ENCODE assay signal across 25 cellular contexts in the genomic region with DNA sequence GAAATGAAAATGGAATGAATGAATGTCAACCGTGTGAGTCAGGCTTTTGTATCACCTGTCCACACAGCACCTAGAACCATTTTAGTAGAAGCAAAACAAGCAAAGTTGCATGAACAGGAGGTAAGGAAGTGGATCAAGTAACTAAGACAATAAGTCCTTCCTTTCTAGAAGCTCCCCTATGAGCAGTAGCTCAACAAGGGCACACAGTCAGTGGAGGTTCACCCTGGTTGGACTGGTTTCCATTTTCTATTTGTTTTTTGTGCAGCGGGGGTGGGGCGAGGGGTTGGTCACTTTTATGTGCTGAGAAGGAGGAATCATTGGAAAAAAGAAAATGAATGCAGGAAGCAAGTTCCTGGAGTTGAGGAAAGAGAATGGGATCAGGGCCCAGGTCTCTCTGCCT. TPM values are rescaled to one million over a fixed set of nuclear protein-coding genes. Genes with fewer than 3 reads are reported as not detected.
DNase-seq lines count a peak whose midpoint lies in the region; ATAC-seq, FAIRE-seq and TF ChIP-seq lines count a peak whose summit lies in the region.
"Had no signal": no experiment of that assay in that cellular context is flagged by ENCODE, and none has a peak within 500 bp of the region (broad histone marks: within the 10 kb centered on the region; RNA-seq: fewer than 3 reads in every experiment).

No MANE protein-coding gene starts in this region.

- H3K9me1 ChIP-seq in endothelial cell of umbilical vein (replicated peaks; ENCODE audit: control insufficient read depth, extremely low read depth, insufficient read depth, low read length), result no peaks in the 10 kb centered on the region

- H3K27me3 ChIP-seq in GM23338 (ENCODE audit: insufficient read depth) (no peaks in the 10 kb centered on the region), PC-9 (ENCODE audit: insufficient read depth, low read depth) (no peaks in the 10 kb centered on the region), endothelial cell of umbilical vein (ENCODE audit: control insufficient read depth in 2 of 2, insufficient read depth in 2 of 2, low read length in 2 of 2) (no peaks in the 10 kb centered on the region), neural progenitor cell (no peaks in the 10 kb centered on the region)
- H3K27me3 ChIP-seq: ascending aorta, suprapubic skin had no signal

- H4K20me1 ChIP-seq in GM23338 (replicated peaks; ENCODE audit: insufficient read depth), result no peaks in the 10 kb centered on the region
- H4K20me1 ChIP-seq in PC-9 (ENCODE audit: insufficient read depth), result no peaks in the 10 kb centered on the region; the same call in 1 of the 2 replicates
- H4K20me1 ChIP-seq in endothelial cell of umbilical vein (replicated peaks; ENCODE audit: control insufficient read depth, extremely low read depth, insufficient read depth, low read length), result no peaks in the 10 kb centered on the region
- H4K20me1 ChIP-seq in neural progenitor cell (ENCODE audit: low read depth), result peaks cover 6% of the 10 kb centered on the region

- H3F3A ChIP-seq in GM23338 (replicated peaks; ENCODE audit: low read depth), result 0 out of 2 replicates have a peak, but pooled peaks cover 1% of the 10 kb centered on the region
- no peaks in the 10 kb centered on the region for H3F3A ChIP-seq in PC-9 (ENCODE audit: insufficient read depth, low read depth)
- H3F3A ChIP-seq in neural progenitor cell (ENCODE audit: low read depth), result no peaks in the 10 kb centered on the region

- intact Hi-C loops in PC-9 (cut with micrococcal nuclease; ENCODE audit: unreplicated experiment), result no loop called here
- intact Hi-C loops in endothelial cell of umbilical vein (cut with micrococcal nuclease), result no loop called here

- H3K36me3 Mint-ChIP-seq in GM23338 (ENCODE audit: low read depth) (no peaks in the 10 kb centered on the region; the same call in 2 of the 3 replicates), neural progenitor cell (peaks cover 3% of the 10 kb centered on the region)
- H3K36me3 Mint-ChIP-seq: natural killer cell treated with Interleukin-12 subunit alpha and Interleukin-12 subunit beta and Interleukin-15 and Interleukin-18, amount 100 ng/mL, for 72 hours had no signal

- H3K9me2 ChIP-seq in GM23338 (ENCODE audit: insufficient read depth), result peaks cover 6% of the 10 kb centered on the region; the same call in 1 of the 2 replicates
- no peaks in the 10 kb centered on the region for H3K9me2 ChIP-seq in PC-9 (ENCODE audit: insufficient read depth)

- H3K9me3 Mint-ChIP-seq in GM23338 (no peaks in the 10 kb centered on the region; the same call in 2 of the 3 replicates), neural progenitor cell (peaks cover 4% of the 10 kb centered on the region)

- H3K4me2 ChIP-seq in GM23338 (0 out of 2 replicates have a peak overlapping the region, but pooled peaks have one; percentile 29), PC-9 (no peak overlapping the region), endothelial cell of umbilical vein (ENCODE audit: insufficient read depth, low read length) (no peak overlapping the region), neural progenitor cell (no peak overlapping the region)

- POLR2A ChIA-PET in PC-9 (lab: Charles Lee; ENCODE audit: unreplicated experiment), result no interaction called here
- POLR2A ChIA-PET in endothelial cell of umbilical vein (lab: Charles Lee), result no interaction called here

- H3K27ac ChIP-seq in GM23338 (ENCODE audit: low read depth) (peak overlapping the region; percentile 1), PC-9 (no peak overlapping the region), endothelial cell of umbilical vein (ENCODE audit: insufficient read depth, low read depth, low read length) (no peak overlapping the region), neural progenitor cell (no peak overlapping the region)
- H3K27ac ChIP-seq: ascending aorta, parathyroid adenoma, suprapubic skin had no signal

- H3K27me3 Mint-ChIP-seq in GM23338 (ENCODE audit: insufficient read depth, low read depth, poor library complexity) (peaks cover 7% of the 10 kb centered on the region), neural progenitor cell (ENCODE audit: insufficient read depth, low read depth) (peaks cover 10% of the 10 kb centered on the region)

- dilution Hi-C loops in endothelial cell of umbilical vein (cut with MboI; ENCODE audit: extremely low pct_ligation_motif_present, low sequenced_read_pairs), result no loop called here

- DNase-seq in GM23338 (ENCODE audit: low spot score) (no peak), PC-9 (peak; percentile 43 to 64), endothelial cell of umbilical vein (ENCODE audit: low read depth, low spot score) (peak; percentile 55), neural progenitor cell (ENCODE audit: low spot score) (no peak), AG08396 (ENCODE audit: low spot score) (no peak), foreskin fibroblast (no peak), mucosa of gallbladder (ENCODE audit: low spot score) (no peak)
- no peak for DNase-seq in activated CD4-positive, alpha-beta T cell treated with anti-CD3 and anti-CD28 coated beads for 1 hour
- DNase-seq: activated CD8-positive, alpha-beta T cell treated with anti-CD3 and anti-CD28 coated beads, Interleukin-2, amount 10 ng/mL, durations not matched to agents 7 days and 5 days; activated naive CD8-positive, alpha-beta T cell treated with anti-CD3 and anti-CD28 coated beads for 36 hours; activated T-cell treated with anti-CD3 and anti-CD28 coated beads for 4 hours; central memory CD4-positive, alpha-beta T cell; midbrain; NCI-H526; right cardiac atrium; SHP77 treated with DMSO at 0.1 percent for 48 hours; stimulated activated CD4-positive, alpha-beta T cell treated with anti-CD3 and anti-CD28 coated beads, Interleukin-2, amount 100 ng/mL, for 48 hours had no signal

- no peak overlapping the region for H3K4me3 ChIP-seq in GM23338
- H3K4me3 ChIP-seq in PC-9, result no peak overlapping the region
- H3K4me3 ChIP-seq in endothelial cell of umbilical vein (replicated peaks in 1 of 3; ENCODE audit: insufficient read depth in 1 of 3, low read depth in 1 of 3, low read length in 3 of 3), result no peak overlapping the region
- H3K4me3 ChIP-seq in neural progenitor cell, result no peak overlapping the region
- H3K4me3 ChIP-seq in foreskin fibroblast (ENCODE audit: low read depth in 1 of 2, low read length in 2 of 2), result no peak overlapping the region
- H3K4me3 ChIP-seq: ascending aorta, suprapubic skin had no signal

- H2AFZ ChIP-seq in GM23338 (peak overlapping the region; percentile 88), PC-9 (no peak overlapping the region), endothelial cell of umbilical vein (ENCODE audit: low read depth, low read length) (peak overlapping the region; percentile 48), neural progenitor cell (replicated peaks) (peak overlapping the region; percentile 69)
- H2AFZ ChIP-seq: parathyroid adenoma had no signal

- peaks cover 7% of the 10 kb centered on the region for H3K79me2 ChIP-seq in GM23338 (replicated peaks; ENCODE audit: insufficient read depth)
- peaks cover 9% of the 10 kb centered on the region for H3K79me2 ChIP-seq in PC-9 (ENCODE audit: low read depth)
- peaks cover 6% of the 10 kb centered on the region for H3K79me2 ChIP-seq in endothelial cell of umbilical vein (ENCODE audit: control insufficient read depth, insufficient read depth, low read length)
- peaks cover 8% of the 10 kb centered on the region for H3K79me2 ChIP-seq in neural progenitor cell (ENCODE audit: low read depth)

- H3K4me1 Mint-ChIP-seq in GM23338 (peaks cover 35% of the 10 kb centered on the region), neural progenitor cell (peaks cover 12% of the 10 kb centered on the region)

- ATAC-seq in GM23338, result no peak
- ATAC-seq: activated CD8-positive, alpha-beta T cell treated with anti-CD3 and anti-CD28 coated beads, Interleukin-2, amount 10 ng/mL, durations not matched to agents 7 days and 5 days; natural killer cell treated with Interleukin-12 subunit alpha and Interleukin-12 subunit beta and Interleukin-15 and Interleukin-18, amount 100 ng/mL, for 72 hours; Panc1; right cardiac atrium had no signal

- H3K9me3 ChIP-seq in PC-9 (ENCODE audit: insufficient read depth, low read depth) (no peaks in the 10 kb centered on the region), endothelial cell of umbilical vein (replicated peaks; ENCODE audit: control insufficient read depth, insufficient read depth, low read length) (no peaks in the 10 kb centered on the region), neural progenitor cell (ENCODE audit: low read depth) (no peaks in the 10 kb centered on the region)
- H3K9me3 ChIP-seq: ascending aorta, suprapubic skin had no signal

- H3K4me1 ChIP-seq in GM23338 (ENCODE audit: insufficient read depth), result peaks cover 35% of the 10 kb centered on the region
- peaks cover 32% of the 10 kb centered on the region for H3K4me1 ChIP-seq in PC-9 (replicated peaks; ENCODE audit: insufficient read depth)
- H3K4me1 ChIP-seq in endothelial cell of umbilical vein (ENCODE audit: control insufficient read depth, extremely low read depth, insufficient read depth, low read length), result peaks cover 9% of the 10 kb centered on the region
- H3K4me1 ChIP-seq in neural progenitor cell, result peaks cover under 1% of the 10 kb centered on the region

- H3K4me3 Mint-ChIP-seq in GM23338 (no peak overlapping the region; the same call in 2 of the 3 replicates), neural progenitor cell (no peak overlapping the region)
- H3K4me3 Mint-ChIP-seq: activated CD8-positive, alpha-beta T cell treated with anti-CD3 and anti-CD28 coated beads, Interleukin-2, amount 10 ng/mL, durations not matched to agents 7 days and 5 days; activated naive CD8-positive, alpha-beta T cell treated with anti-CD3 and anti-CD28 coated beads for 36 hours; CD14-positive monocyte; natural killer cell treated with Interleukin-12 subunit alpha and Interleukin-12 subunit beta and Interleukin-15 and Interleukin-18, amount 100 ng/mL, for 72 hours had no signal

- no peak for FAIRE-seq in endothelial cell of umbilical vein (lab: Jason Lieb, UNC)
- FAIRE-seq: keratinocyte, urothelium cell line had no signal

- TF ChIP-seq POLR2A in endothelial cell of umbilical vein (IDR thresholded peaks at IDR 0.05; ENCODE audit: low read depth, low read length), result no peak

- H3K9ac ChIP-seq in endothelial cell of umbilical vein (replicated peaks; ENCODE audit: extremely low read depth, insufficient read depth, low read length) (no peak overlapping the region), neural progenitor cell (no peak overlapping the region)
- H3K9ac ChIP-seq: parathyroid adenoma had no signal

- BruUV-seq in PC-9 (replicated peaks; lab: Mats Ljungman, UMichigan) (no TSS peak), endothelial cell of umbilical vein (replicated peaks; lab: Mats Ljungman, UMichigan) (no TSS peak)

- peak overlapping the region; percentile 20; the same call in 1 of the 2 replicates for H3K27ac Mint-ChIP-seq in GM23338
- H3K27ac Mint-ChIP-seq in neural progenitor cell, result no peak overlapping the region
- H3K27ac Mint-ChIP-seq: activated CD8-positive, alpha-beta T cell treated with anti-CD3 and anti-CD28 coated beads, Interleukin-2, amount 10 ng/mL, durations not matched to agents 7 days and 5 days; activated naive CD8-positive, alpha-beta T cell treated with anti-CD3 and anti-CD28 coated beads for 36 hours had no signal

- CTCF ChIA-PET in PC-9 (lab: Charles Lee), result no interaction called here
- CTCF ChIA-PET in endothelial cell of umbilical vein (lab: Charles Lee), result no interaction called here

- TF ChIP-seq CTCF in GM23338 (conservative IDR thresholded peaks at IDR 0.05; ENCODE audit: low read depth in 2 of 2), result no peak
- TF ChIP-seq CTCF in PC-9 (conservative IDR thresholded peaks at IDR 0.05), result no peak
- no peak for TF ChIP-seq CTCF in endothelial cell of umbilical vein (IDR thresholded peaks at IDR 0.05; ENCODE audit: extremely low read depth in 1 of 2, insufficient read depth in 1 of 2, low read depth in 1 of 2, low read length in 2 of 2)
- no peak for TF ChIP-seq CTCF in neural progenitor cell (IDR thresholded peaks at IDR 0.05)
- no peak for TF ChIP-seq CTCF in foreskin fibroblast (IDR thresholded peaks at IDR 0.05; ENCODE audit: low read depth, low read length)

- H3K36me3 ChIP-seq in GM23338 (ENCODE audit: insufficient read depth) (no peaks in the 10 kb centered on the region), PC-9 (ENCODE audit: low read depth) (no peaks in the 10 kb centered on the region), endothelial cell of umbilical vein (ENCODE audit: control insufficient read depth in 2 of 2, extremely low read depth in 1 of 2, insufficient read depth in 2 of 2, low read length in 2 of 2) (no peaks in the 10 kb centered on the region), neural progenitor cell (no peaks in the 10 kb centered on the region)
- H3K36me3 ChIP-seq: ascending aorta, suprapubic skin had no signal

RNA-seq across cellular contexts. Expression of a gene that starts 4.0 kb away (rescaled TPM):
- total RNA-seq in GM23338 (2014; rRNA removed; shearing (Covaris generic)), result 44.5 and 71.0 TPM in 2 replicates
- 817 and 832 TPM in 2 replicates for polyA plus RNA-seq in GM23338 (2016; fragmentation: Nextera tagmentation; extraction: Ambion mirVana)
- total RNA-seq in PC-9 (2021), result 89.9 and 130 TPM in 2 replicates
- 134 and 136 TPM in 2 replicates for total RNA-seq in endothelial cell of umbilical vein
- polyA plus RNA-seq in endothelial cell of umbilical vein, result 40.8 and 43.9 TPM in 2 replicates
- polyA plus RNA-seq in endothelial cell of umbilical vein (2011; cell fraction: cytosol; rRNA removed), result 84.9 and 96.8 TPM in 2 replicates
- 41.5 and 42.1 TPM in 2 replicates for polyA plus RNA-seq in endothelial cell of umbilical vein (2011; cell fraction: nucleus; rRNA removed)
- polyA plus RNA-seq in endothelial cell of umbilical vein (2012), result 213 and 303 TPM in 2 replicates
- 112 and 134 TPM in 2 replicates for polyA minus RNA-seq in endothelial cell of umbilical vein
- 30.7 TPM for polyA minus RNA-seq in endothelial cell of umbilical vein (2011; cell fraction: cytosol; rRNA and poly(A)+ RNA removed)
- polyA minus RNA-seq in endothelial cell of umbilical vein (2011; cell fraction: nucleus; rRNA and poly(A)+ RNA removed), result 14.8 and 18.6 TPM in 2 replicates
- total RNA-seq in neural progenitor cell (ENCODE audit: low replicate concordance), result 36.6 and 87.6 TPM in 2 replicates
- total RNA-seq in mucosa of gallbladder, result 104 TPM

Comparison
In these comparisons a context has a peak if more than half of its experiments do, and no peak if none do; other contexts are left out.
1. DNase-seq: peak in PC-9 (2 of 2) and endothelial cell of umbilical vein (single experiment); none in GM23338 (single experiment), neural progenitor cell (single experiment), activated CD4-positive, alpha-beta T cell treated with anti-CD3 and anti-CD28 coated beads for 1 hour (single experiment), AG08396 (single experiment), foreskin fibroblast (0 of 2) and mucosa of gallbladder (single experiment).